In genomic region chr3:187183210-187183862, GRCh38 we compare ENCODE assay signal across 12 cellular contexts. TPM values are rescaled to one million over a fixed set of nuclear protein-coding genes. Genes with fewer than 3 reads are reported as not detected.
A peak's percentile ranks its signal among the peaks of the same experiment; 100 is the strongest.
DNase-seq lines count a peak whose midpoint lies in the region; ATAC-seq and TF ChIP-seq lines count a peak whose summit lies in the region.
"Had no signal": no experiment of that assay in that cellular context is flagged by ENCODE, and none has a peak within 500 bp of the region (broad histone marks: within the 10 kb centered on the region; RNA-seq: fewer than 3 reads in every experiment).

No MANE protein-coding gene starts in this region.

- WGBS in heart right ventricle, 2 donors: 63 to 67% methylated on average over 7 of the region's 7 CpGs

- no peak for DNase-seq in left ventricle myocardium inferior
- DNase-seq in heart right ventricle: no peak
- DNase-seq in NCI-H1105 treated with DMSO at 0.1 percent for 48 hours (lab: John Stamatoyannopoulos, UW): peak; percentile 60
- DNase-seq in choroid plexus epithelial cell (ENCODE audit: low read depth): peak; percentile 26
- no peak for DNase-seq in middle frontal gyrus (ENCODE audit: extremely low spot score, low spot score)
- no peak for DNase-seq in stimulated activated naive CD4-positive, alpha-beta T cell (lab: John Stamatoyannopoulos, UW)
- no peak for DNase-seq in H4 (ENCODE audit: low spot score)
- DNase-seq: activated CD4-positive, alpha-beta T cell treated with anti-CD3 and anti-CD28 coated beads for 1 hour; central memory CD4-positive, alpha-beta T cell had no signal

- H3K4me1 ChIP-seq in left ventricle myocardium inferior: peaks cover 42% of the 10 kb centered on the region
- peaks cover 0 to 44% (median 25%) of the 10 kb centered on the region in 9 donors for H3K4me1 ChIP-seq in heart right ventricle

- H3K27me3 ChIP-seq in left ventricle myocardium inferior (ENCODE audit: low read depth) (no peaks in the 10 kb centered on the region), heart right ventricle (no peaks in the 10 kb centered on the region)

- intact Hi-C loops in left ventricle myocardium inferior (cut with micrococcal nuclease) (no loop called here), heart right ventricle (cut with DNase I) (no loop called here)

- no peaks in the 10 kb centered on the region for H3K36me3 ChIP-seq in left ventricle myocardium inferior
- H3K36me3 ChIP-seq in heart right ventricle: no peaks in the 10 kb centered on the region

- no peak overlapping the region for H3K4me3 ChIP-seq in left ventricle myocardium inferior
- H3K4me3 ChIP-seq in heart right ventricle: no peak overlapping the region
- no peak overlapping the region for H3K4me3 ChIP-seq in choroid plexus epithelial cell (ENCODE audit: low read depth, low read length)

- no peaks in the 10 kb centered on the region for H3K9me3 ChIP-seq in left ventricle myocardium inferior (replicated peaks)
- no peaks in the 10 kb centered on the region for H3K9me3 ChIP-seq in heart right ventricle

- ATAC-seq in heart right ventricle: no peak
- no peak for ATAC-seq in GM19467 (IDR thresholded peaks at IDR 0.05; ENCODE audit: unreplicated experiment)

- H3K27ac ChIP-seq in left ventricle myocardium inferior (replicated peaks): peak overlapping the region; percentile 62
- H3K27ac ChIP-seq in heart right ventricle: peak overlapping the region in 4 of 10 donors; percentile 4 to 45 (median 16)

- TF ChIP-seq CTCF in left ventricle myocardium inferior (IDR thresholded peaks at IDR 0.05; ENCODE audit: borderline replicate concordance) (no peak), heart right ventricle (IDR thresholded peaks at IDR 0.05) (no peak), choroid plexus epithelial cell (conservative IDR thresholded peaks at IDR 0.05; ENCODE audit: low read depth, low read length) (no peak)

RNA-seq across cellular contexts. Expression of gene RTP1, which starts 13.9 kb away (rescaled TPM):
- total RNA-seq in left ventricle myocardium inferior (not detected), heart right ventricle (under 1 TPM in 1 of 10 donors, not detected in 9; 0.11 TPM)
- not detected for polyA plus RNA-seq in heart right ventricle
- 0.29 TPM in 1 of 2 replicates, not detected in the other for total RNA-seq in H4 (2014; rRNA removed; shearing (Covaris generic))
- total RNA-seq: lung microvascular endothelial cell had no signal
- polyA plus RNA-seq: BJ had no signal

RNA-seq across cellular contexts. Expression of gene RPL39L, which starts 44.0 kb away (rescaled TPM):
- total RNA-seq in left ventricle myocardium inferior (2.9 TPM), heart right ventricle (1 to 10 TPM; 3.5 to 7.4 (median 5.6) TPM)
- polyA plus RNA-seq in heart right ventricle: 10 to 100 TPM in 1 of 2 donors, under 1 TPM in 1; 0.44 to 17.8 TPM
- 76.1 and 100.0 TPM in 2 replicates for total RNA-seq in H4 (2014; rRNA removed; shearing (Covaris generic))

Comparison
In these comparisons a context has a peak if more than half of its experiments do, and no peak if none do; other contexts are left out.
1. DNase-seq: peak in NCI-H1105 treated with DMSO at 0.1 percent for 48 hours (single experiment) and choroid plexus epithelial cell (single experiment); none in left ventricle myocardium inferior (single experiment), heart right ventricle (0 of 2), middle frontal gyrus (single experiment), stimulated activated naive CD4-positive, alpha-beta T cell (0 of 6) and H4 (single experiment).